24 cellular contexts compared by ENCODE assay signal in genomic region chr6:23690650-23691049, GRCh38.
DNase-seq lines count a peak whose midpoint lies in the region; ATAC-seq and TF ChIP-seq lines count a peak whose summit lies in the region.
"Had no signal": no experiment of that assay in that cellular context is flagged by ENCODE, and none has a peak within 500 bp of the region (broad histone marks: within the 10 kb centered on the region; RNA-seq: fewer than 3 reads in every experiment).

No MANE protein-coding gene starts in this region.

- peak; percentile 43 for DNase-seq in DMS 273 (lab: John Stamatoyannopoulos, UW; ENCODE audit: unreplicated experiment)
- no peak for DNase-seq in DMS 273 treated with DMSO at 0.1 percent for 48 hours (lab: John Stamatoyannopoulos, UW)
- peak; percentile 64 for DNase-seq in NCI-H2227 (lab: John Stamatoyannopoulos, UW; ENCODE audit: unreplicated experiment)
- no peak for DNase-seq in SK-N-DZ (ENCODE audit: low spot score)
- DNase-seq in activated T-cell treated with anti-CD3 and anti-CD28 coated beads, Interleukin-2, amount 50 U/mL, for 48 hours, result no peak
- DNase-seq: activated CD4-positive, alpha-beta T cell treated with anti-CD3 and anti-CD28 coated beads for 36 hours; activated effector memory CD4-positive, alpha-beta T cell treated with Interleukin-2 at 50 U/mL for 16 hours; activated T-cell treated with anti-CD3 and anti-CD28 coated beads for 4 hours; anterior cingulate cortex; cortex of kidney; H7; hypothalamus; immature natural killer cell; IMR-90; NK-92 treated with Interleukin-12 subunit alpha and Interleukin-12 subunit beta, amount 100 ng/mL, for 24 hours; PC-9; stimulated activated naive B cell treated with anti-CD40 and anti-IgM and Interleukin-4, amounts not matched to agents 10 μg/mL and 1 μg/mL and 100 μg/mL, for 72 hours had no signal

- H3K4me3 ChIP-seq in parathyroid adenoma (ENCODE audit: low read depth, low read length), result no peak overlapping the region
- H3K4me3 ChIP-seq: PC-9 had no signal

- no peak for ATAC-seq in GM21825 (IDR thresholded peaks at IDR 0.05; ENCODE audit: unreplicated experiment)
- ATAC-seq: activated CD4-positive, alpha-beta T cell treated with anti-CD3 and anti-CD28 coated beads for 36 hours; Right ventricle myocardium inferior; sciatic nerve; stimulated activated naive B cell treated with anti-CD40 and anti-IgM and Interleukin-4, amounts not matched to agents 10 μg/mL and 1 μg/mL and 100 μg/mL, for 72 hours had no signal

- H3K4me1 ChIP-seq in parathyroid adenoma, result peaks cover 11% of the 10 kb centered on the region

- H3K9me3 ChIP-seq in parathyroid adenoma (ENCODE audit: control insufficient read depth, low read length), result no peaks in the 10 kb centered on the region

- peak overlapping the region; percentile 96 for H3K27ac ChIP-seq in VCaP
- no peak overlapping the region for H3K27ac ChIP-seq in parathyroid adenoma
- H3K27ac ChIP-seq: 22Rv1, C4-2B, PC-9 had no signal

- no peak for TF ChIP-seq CTCF in VCaP (conservative IDR thresholded peaks at IDR 0.05)
- TF ChIP-seq CTCF in parathyroid adenoma (IDR thresholded peaks at IDR 0.05), result no peak

- H2AFZ ChIP-seq in parathyroid adenoma, result peak overlapping the region; percentile 10
- H2AFZ ChIP-seq: PC-9 had no signal

- no peak overlapping the region for H3K9ac ChIP-seq in parathyroid adenoma

- no peaks in the 10 kb centered on the region for H3K27me3 ChIP-seq in parathyroid adenoma (ENCODE audit: control insufficient read depth, insufficient read depth, low read length)

- H3K36me3 ChIP-seq in parathyroid adenoma (ENCODE audit: control insufficient read depth, insufficient read depth, low read length), result no peaks in the 10 kb centered on the region

- H3K4me2 ChIP-seq in parathyroid adenoma (ENCODE audit: low read length), result no peak overlapping the region
- H3K4me2 ChIP-seq: PC-9 had no signal

- no peaks in the 10 kb centered on the region for H3K79me2 ChIP-seq in parathyroid adenoma

Comparison
In these comparisons a context has a peak if more than half of its experiments do, and no peak if none do; other contexts are left out.
1. DNase-seq: peak in DMS 273 (single experiment) and NCI-H2227 (single experiment); none in DMS 273 treated with DMSO at 0.1 percent for 48 hours (single experiment), SK-N-DZ (single experiment) and activated T-cell treated with anti-CD3 and anti-CD28 coated beads, Interleukin-2, amount 50 U/mL, for 48 hours (0 of 2).